14 cellular contexts compared by ENCODE assay signal in the genomic region with DNA sequence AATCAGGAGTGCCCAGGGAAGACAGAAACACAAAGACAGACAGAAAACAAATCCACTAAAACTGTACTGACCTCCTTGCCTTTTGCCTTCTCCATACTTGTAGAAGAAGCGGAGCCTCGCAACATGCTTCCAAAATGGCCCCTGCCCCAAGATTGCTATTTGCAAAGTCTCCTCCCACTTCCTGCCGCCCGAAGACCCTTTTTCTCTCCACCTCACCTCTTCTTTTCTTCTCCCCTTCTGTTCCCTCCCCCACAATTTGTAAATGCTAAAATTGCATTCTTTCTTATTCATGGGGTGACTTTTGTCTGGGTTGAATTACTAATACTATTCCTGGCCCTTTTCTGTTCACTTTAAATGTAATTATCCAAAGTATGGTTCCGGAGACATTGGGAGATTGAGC. TPM values are rescaled to one million over a fixed set of nuclear protein-coding genes. Genes with fewer than 3 reads are reported as not detected.
A peak's percentile ranks its signal among the peaks of the same experiment; 100 is the strongest.
DNase-seq lines count a peak whose midpoint lies in the region; ATAC-seq and TF ChIP-seq lines count a peak whose summit lies in the region.
"Had no signal": no experiment of that assay in that cellular context is flagged by ENCODE, and none has a peak within 500 bp of the region (broad histone marks: within the 10 kb centered on the region; RNA-seq: fewer than 3 reads in every experiment).

A gene with protein sequence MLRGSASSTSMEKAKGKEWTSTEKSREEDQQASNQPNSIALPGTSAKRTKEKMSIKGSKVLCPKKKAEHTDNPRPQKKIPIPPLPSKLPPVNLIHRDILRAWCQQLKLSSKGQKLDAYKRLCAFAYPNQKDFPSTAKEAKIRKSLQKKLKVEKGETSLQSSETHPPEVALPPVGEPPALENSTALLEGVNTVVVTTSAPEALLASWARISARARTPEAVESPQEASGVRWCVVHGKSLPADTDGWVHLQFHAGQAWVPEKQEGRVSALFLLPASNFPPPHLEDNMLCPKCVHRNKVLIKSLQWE (minus strand): TSS at position 154 of the 400 bp plus-strand sequence. CDS start 29 bp downstream, at position 125.

- H3K4me3 Mint-ChIP-seq in activated T-cell treated with anti-CD3 and anti-CD28 coated beads, Interleukin-2, amount 50 U/mL, for 72 hours = peak within 1 kb of the TSS; percentile 82 to 86
- peak within 1 kb of the TSS; percentile 90 for H3K4me3 Mint-ChIP-seq in mesothelial cell of epicardium

- H3K4me3 ChIP-seq in colonic mucosa (peak within 1 kb of the TSS; percentile 3), thoracic aorta (peak within 1 kb of the TSS; percentile 73)

- no peak for ATAC-seq in activated T-cell treated with anti-CD3 and anti-CD28 coated beads, Interleukin-2, amount 50 U/mL, for 72 hours (replicated peaks in 1 of 2)
- ATAC-seq in thoracic aorta (ENCODE audit: insufficient number of reproducible peaks, low FRiP score, low read depth) (no peak), HG02571 (IDR thresholded peaks at IDR 0.05; ENCODE audit: unreplicated experiment) (no peak), GM18861 (IDR thresholded peaks at IDR 0.05; ENCODE audit: unreplicated experiment) (no peak)

- DNase-seq in activated T-cell treated with anti-CD3 and anti-CD28 coated beads, Interleukin-2, amount 50 U/mL, for 72 hours = no peak
- no peak for DNase-seq in activated T-cell treated with anti-CD3 and anti-CD28 coated beads, Interleukin-2, amount 50 U/mL, for 48 hours
- DNase-seq in colonic mucosa (no peak), mesothelial cell of epicardium (ENCODE audit: low spot score in 2 of 2, unreplicated experiment in 2 of 2) (no peak), thoracic aorta (ENCODE audit: low spot score) (no peak), medulla oblongata (ENCODE audit: extremely low spot score) (no peak)
- DNase-seq: AML-193, HCEC 1CT, KBM-7, NCI-H748 treated with DMSO at 0.1 percent for 48 hours had no signal

- peaks cover 4% of the 10 kb centered on the region in 2 donors for H3K36me3 Mint-ChIP-seq in activated T-cell treated with anti-CD3 and anti-CD28 coated beads, Interleukin-2, amount 50 U/mL, for 72 hours (ENCODE audit: insufficient read depth in 2 of 2)
- peaks cover 3% of the 10 kb centered on the region for H3K36me3 Mint-ChIP-seq in mesothelial cell of epicardium

- H3K27ac Mint-ChIP-seq in activated T-cell treated with anti-CD3 and anti-CD28 coated beads, Interleukin-2, amount 50 U/mL, for 72 hours = peak within 1 kb of the TSS; percentile 16
- peak within 1 kb of the TSS; percentile 96 for H3K27ac Mint-ChIP-seq in mesothelial cell of epicardium

- H3K36me3 ChIP-seq in colonic mucosa (no peaks in the 10 kb centered on the region), thoracic aorta (no peaks in the 10 kb centered on the region)
- H3K36me3 ChIP-seq: vagina had no signal

- intact Hi-C loops in colonic mucosa (cut with DNase I) = no loop called here

- no peaks in the 10 kb centered on the region for H3K4me1 ChIP-seq in colonic mucosa
- peaks cover 0 to 4% of the 10 kb centered on the region in 2 donors for H3K4me1 ChIP-seq in thoracic aorta (ENCODE audit: control insufficient read depth in 1 of 2, low read depth in 2 of 2)
- H3K4me1 ChIP-seq: vagina had no signal

- TF ChIP-seq CTCF in colonic mucosa (IDR thresholded peaks at IDR 0.05) = no peak
- no peak for TF ChIP-seq CTCF in mesothelial cell of epicardium (IDR thresholded peaks at IDR 0.05; ENCODE audit: unreplicated experiment)
- no peak for TF ChIP-seq CTCF in thoracic aorta (IDR thresholded peaks at IDR 0.05)

- H3K9me3 ChIP-seq in colonic mucosa (no peaks in the 10 kb centered on the region), thoracic aorta (no peaks in the 10 kb centered on the region)
- H3K9me3 ChIP-seq: vagina had no signal

- H3K9me3 Mint-ChIP-seq in activated T-cell treated with anti-CD3 and anti-CD28 coated beads, Interleukin-2, amount 50 U/mL, for 72 hours = no peaks in the 10 kb centered on the region
- no peaks in the 10 kb centered on the region for H3K9me3 Mint-ChIP-seq in mesothelial cell of epicardium

- no peaks in the 10 kb centered on the region for H3K27me3 ChIP-seq in colonic mucosa
- no peaks in the 10 kb centered on the region for H3K27me3 ChIP-seq in thoracic aorta (replicated peaks; ENCODE audit: insufficient read depth)
- H3K27me3 ChIP-seq: vagina had no signal

- H3K4me1 Mint-ChIP-seq in activated T-cell treated with anti-CD3 and anti-CD28 coated beads, Interleukin-2, amount 50 U/mL, for 72 hours (ENCODE audit: low read depth) = peaks cover 16% of the 10 kb centered on the region
- H3K4me1 Mint-ChIP-seq in mesothelial cell of epicardium = peaks cover 37% of the 10 kb centered on the region

- H3K27ac ChIP-seq in colonic mucosa = no peak within 1 kb of the TSS
- H3K27ac ChIP-seq in thoracic aorta = no peak within 1 kb of the TSS
- H3K27ac ChIP-seq: epithelial cell of prostate, vagina had no signal

- H3K27me3 Mint-ChIP-seq in activated T-cell treated with anti-CD3 and anti-CD28 coated beads, Interleukin-2, amount 50 U/mL, for 72 hours (ENCODE audit: low read depth) = peaks cover 39% of the 10 kb centered on the region
- no peaks in the 10 kb centered on the region for H3K27me3 Mint-ChIP-seq in mesothelial cell of epicardium (ENCODE audit: low read depth)

- no peak within 1 kb of the TSS for H3K9ac ChIP-seq in colonic mucosa (ENCODE audit: low read depth in 2 of 2, low read length in 2 of 2)

RNA-seq across cellular contexts. Expression of the gene that starts here (rescaled TPM):
- under 1 TPM; 0.37 to 0.86 TPM for total RNA-seq in activated T-cell treated with anti-CD3 and anti-CD28 coated beads, Interleukin-2, amount 50 U/mL, for 72 hours
- 1 to 10 TPM in 1 of 2 donors, not detected in 1; 1.9 TPM for total RNA-seq in colonic mucosa
- total RNA-seq in mesothelial cell of epicardium = 86.2 to 89.3 TPM (median 87.7 TPM) in 3 replicates
- not detected for total RNA-seq in thoracic aorta
- total RNA-seq: vagina had no signal

Comparison
In these comparisons a context has a peak if more than half of its experiments do, and no peak if none do; other contexts are left out.
1. RNA of the gene that starts here (total RNA-seq): 86.2 to 89.3 TPM in mesothelial cell of epicardium; 1.9 TPM in colonic mucosa, 0.37 to 0.86 TPM in activated T-cell treated with anti-CD3 and anti-CD28 coated beads, Interleukin-2, amount 50 U/mL, for 72 hours and not detected in thoracic aorta; every median in the first group is over 10 times any median in the second.